14 cellular contexts compared by ENCODE assay signal in the genomic region with DNA sequence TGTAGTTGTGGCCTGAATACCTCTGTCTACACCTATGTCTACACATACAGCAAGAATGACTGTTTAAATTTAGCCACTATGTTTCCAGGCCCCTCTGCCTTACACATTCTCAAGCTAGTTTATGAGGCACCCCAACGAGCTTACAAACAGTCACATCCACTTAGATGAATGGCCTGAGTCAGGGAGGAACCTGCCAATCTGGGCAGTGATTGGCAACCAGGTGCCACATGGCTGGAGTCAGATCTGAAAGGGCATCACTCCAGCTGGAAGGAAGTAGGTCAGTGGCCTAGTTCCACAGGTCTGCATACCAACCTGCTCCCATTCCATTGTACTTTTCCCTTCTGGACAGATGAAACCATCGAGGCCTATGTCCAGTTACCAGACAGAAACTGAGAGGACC.
A peak's percentile ranks its signal among the peaks of the same experiment; 100 is the strongest.
DNase-seq lines count a peak whose midpoint lies in the region; ATAC-seq and TF ChIP-seq lines count a peak whose summit lies in the region.
"Had no signal": no experiment of that assay in that cellular context is flagged by ENCODE, and none has a peak within 500 bp of the region (broad histone marks: within the 10 kb centered on the region; RNA-seq: fewer than 3 reads in every experiment).

No MANE protein-coding gene starts in this region.

- H3K27ac ChIP-seq in cardiac muscle cell (peak overlapping the region; percentile 59), right atrium auricular region (no peak overlapping the region), thymus (ENCODE audit: low read depth) (peak overlapping the region; percentile 77)
- H3K27ac ChIP-seq: SJCRH30, WERI-Rb-1 had no signal

- H3K4me3 Mint-ChIP-seq in activated T-helper 17 cell treated with anti-CD3 and anti-CD28 coated beads, Interleukin-2, amount 50 U/mL, for 72 hours, result peak overlapping the region; percentile 69
- H3K4me3 Mint-ChIP-seq in immature natural killer cell, result no peak overlapping the region
- H3K4me3 Mint-ChIP-seq: H9 had no signal

- H3K36me3 ChIP-seq in cardiac muscle cell (no peaks in the 10 kb centered on the region), right atrium auricular region (no peaks in the 10 kb centered on the region), thymus (ENCODE audit: control insufficient read depth, insufficient read depth) (no peaks in the 10 kb centered on the region), HAP-1 (replicated peaks) (no peaks in the 10 kb centered on the region)
- H3K36me3 ChIP-seq: SJCRH30, WERI-Rb-1 had no signal

- no peak overlapping the region for H3K4me3 ChIP-seq in cardiac muscle cell
- H3K4me3 ChIP-seq in right atrium auricular region, result no peak overlapping the region
- no peak overlapping the region for H3K4me3 ChIP-seq in thymus (ENCODE audit: low read length)
- H3K4me3 ChIP-seq in HAP-1, result no peak overlapping the region
- H3K4me3 ChIP-seq: SJCRH30 had no signal

- TF ChIP-seq CTCF in cardiac muscle cell (IDR thresholded peaks at IDR 0.05; ENCODE audit: low read depth, low read length) (no peak), right atrium auricular region (IDR thresholded peaks at IDR 0.05) (no peak)

- peak overlapping the region; percentile 85 for H3K27ac Mint-ChIP-seq in activated T-helper 17 cell treated with anti-CD3 and anti-CD28 coated beads, Interleukin-2, amount 50 U/mL, for 72 hours
- H3K27ac Mint-ChIP-seq in immature natural killer cell, result peak overlapping the region; percentile 48 to 92 (median 81)
- H3K27ac Mint-ChIP-seq: H9 had no signal

- DNase-seq in cardiac muscle cell (ENCODE audit: low read depth in 1 of 2, low spot score in 1 of 2), result no peak
- no peak for DNase-seq in right atrium auricular region (ENCODE audit: low spot score)
- no peak for DNase-seq in immature natural killer cell
- no peak for DNase-seq in HAP-1 (ENCODE audit: low spot score in 2 of 2)
- DNase-seq in foreskin melanocyte, result no peak
- DNase-seq: H9, NCI-H1105 treated with DMSO at 0.1 percent for 48 hours, NCI-H526 treated with DMSO at 0.1 percent for 48 hours, nucleus accumbens, SJCRH30, WERI-Rb-1 had no signal

- no peaks in the 10 kb centered on the region for H3K9me3 ChIP-seq in cardiac muscle cell (ENCODE audit: low read depth)
- no peaks in the 10 kb centered on the region for H3K9me3 ChIP-seq in right atrium auricular region
- H3K9me3 ChIP-seq in thymus (ENCODE audit: control insufficient read depth), result no peaks in the 10 kb centered on the region
- no peaks in the 10 kb centered on the region for H3K9me3 ChIP-seq in HAP-1
- H3K9me3 ChIP-seq: SJCRH30 had no signal

- in situ Hi-C loops in HAP-1 (cut with MboI; ENCODE audit: low sequenced_read_pairs), result no loop called here

- H3K27me3 Mint-ChIP-seq in activated T-helper 17 cell treated with anti-CD3 and anti-CD28 coated beads, Interleukin-2, amount 50 U/mL, for 72 hours, result no peaks in the 10 kb centered on the region
- peaks cover 6 to 13% (median 9%) of the 10 kb centered on the region in 3 donors for H3K27me3 Mint-ChIP-seq in immature natural killer cell (ENCODE audit: low read depth in 3 of 3)

- ATAC-seq in activated T-helper 17 cell treated with anti-CD3 and anti-CD28 coated beads, Interleukin-2, amount 50 U/mL, for 72 hours (replicated peaks), result peak; percentile 40
- no peak for ATAC-seq in GM21515 (IDR thresholded peaks at IDR 0.05; ENCODE audit: unreplicated experiment)

- 79% methylated on average over 2 of the region's 2 CpGs for WGBS in thymus

- H3K27me3 ChIP-seq in cardiac muscle cell, result no peaks in the 10 kb centered on the region
- no peaks in the 10 kb centered on the region for H3K27me3 ChIP-seq in right atrium auricular region
- no peaks in the 10 kb centered on the region for H3K27me3 ChIP-seq in thymus (ENCODE audit: control insufficient read depth, insufficient read depth)
- no peaks in the 10 kb centered on the region for H3K27me3 ChIP-seq in HAP-1 (ENCODE audit: low read depth)
- H3K27me3 ChIP-seq: SJCRH30 had no signal

- peaks cover 72% of the 10 kb centered on the region for H3K4me1 Mint-ChIP-seq in activated T-helper 17 cell treated with anti-CD3 and anti-CD28 coated beads, Interleukin-2, amount 50 U/mL, for 72 hours
- peaks cover 80 to 91% of the 10 kb centered on the region in 2 donors for H3K4me1 Mint-ChIP-seq in immature natural killer cell

- peaks cover 60% of the 10 kb centered on the region for H3K4me1 ChIP-seq in cardiac muscle cell (ENCODE audit: low read depth)
- H3K4me1 ChIP-seq in right atrium auricular region, result peaks cover 0 to 27% of the 10 kb centered on the region in 2 donors
- peaks cover 69% of the 10 kb centered on the region for H3K4me1 ChIP-seq in thymus (ENCODE audit: control insufficient read depth, insufficient read depth, low read length)
- H3K4me1 ChIP-seq in HAP-1, result no peaks in the 10 kb centered on the region
- H3K4me1 ChIP-seq: SJCRH30 had no signal

- H3K9me3 Mint-ChIP-seq in activated T-helper 17 cell treated with anti-CD3 and anti-CD28 coated beads, Interleukin-2, amount 50 U/mL, for 72 hours, result no peaks in the 10 kb centered on the region
- H3K9me3 Mint-ChIP-seq in immature natural killer cell, result no peaks in the 10 kb centered on the region
- H3K9me3 Mint-ChIP-seq: H9 had no signal

- H3K36me3 Mint-ChIP-seq in activated T-helper 17 cell treated with anti-CD3 and anti-CD28 coated beads, Interleukin-2, amount 50 U/mL, for 72 hours (ENCODE audit: low read depth), result no peaks in the 10 kb centered on the region
- no peaks in the 10 kb centered on the region for H3K36me3 Mint-ChIP-seq in immature natural killer cell

Comparison
In these comparisons a context has a peak if more than half of its experiments do, and no peak if none do; other contexts are left out.
1. H3K27ac ChIP-seq: peak in cardiac muscle cell (single experiment) and thymus (single experiment); none in right atrium auricular region (0 of 2).